Comparison of ENCODE assay signal across 11 cellular contexts in the genomic region with DNA sequence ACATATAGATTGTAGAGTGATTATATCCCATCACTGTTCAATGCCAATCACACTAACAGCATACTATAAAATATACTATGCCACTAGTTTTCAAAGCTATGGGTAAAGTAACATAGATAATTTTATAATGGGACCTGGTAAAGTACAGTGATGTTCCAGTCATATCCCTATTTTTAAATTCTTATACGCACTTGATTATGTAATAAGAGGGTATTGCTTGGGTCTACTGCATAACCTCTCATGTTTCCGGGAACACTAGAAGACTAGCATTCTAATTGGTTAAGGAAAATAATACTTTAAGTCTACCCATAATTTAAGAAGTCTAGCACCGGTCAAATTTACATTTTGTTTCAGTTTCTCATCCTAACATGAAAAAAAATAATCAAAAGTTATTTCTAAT. TPM values are rescaled to one million over a fixed set of nuclear protein-coding genes. Genes with fewer than 3 reads are reported as not detected.
"Had no signal": no experiment of that assay in that cellular context is flagged by ENCODE, and none has a peak within 500 bp of the region (broad histone marks: within the 10 kb centered on the region; RNA-seq: fewer than 3 reads in every experiment).

No MANE protein-coding gene starts in this region.

- H3K9ac ChIP-seq: GM23248 had no signal

- H3K9me3 Mint-ChIP-seq: HFFc6 had no signal

- H3K27ac Mint-ChIP-seq: HFFc6 had no signal

- H3K27ac ChIP-seq: GM23248 had no signal

- H2AFZ ChIP-seq: GM23248 had no signal

- DNase-seq: GM23248, GOT3, H7, HFFc6, IMR-90, KG1 had no signal

- H3K4me3 Mint-ChIP-seq: HFFc6 had no signal

- FAIRE-seq: HTR-8/SVneo, K562 had no signal

- H3K9me3 ChIP-seq: HAP-1 had no signal

- H3K4me1 ChIP-seq: HAP-1 had no signal

- H3K4me3 ChIP-seq: GM23248, HAP-1, K562 had no signal

- ATAC-seq: HCT116, K562 had no signal

- H3K36me3 ChIP-seq: HAP-1 had no signal

RNA-seq across cellular contexts. Expression of a gene that starts 14.4 kb away (rescaled TPM):
- total RNA-seq: GM23248, H4, H7, HFFc6 had no signal
- polyA plus RNA-seq: GM23248 had no signal
